ENCODE assay signal across 8 cellular contexts in the genomic region with DNA sequence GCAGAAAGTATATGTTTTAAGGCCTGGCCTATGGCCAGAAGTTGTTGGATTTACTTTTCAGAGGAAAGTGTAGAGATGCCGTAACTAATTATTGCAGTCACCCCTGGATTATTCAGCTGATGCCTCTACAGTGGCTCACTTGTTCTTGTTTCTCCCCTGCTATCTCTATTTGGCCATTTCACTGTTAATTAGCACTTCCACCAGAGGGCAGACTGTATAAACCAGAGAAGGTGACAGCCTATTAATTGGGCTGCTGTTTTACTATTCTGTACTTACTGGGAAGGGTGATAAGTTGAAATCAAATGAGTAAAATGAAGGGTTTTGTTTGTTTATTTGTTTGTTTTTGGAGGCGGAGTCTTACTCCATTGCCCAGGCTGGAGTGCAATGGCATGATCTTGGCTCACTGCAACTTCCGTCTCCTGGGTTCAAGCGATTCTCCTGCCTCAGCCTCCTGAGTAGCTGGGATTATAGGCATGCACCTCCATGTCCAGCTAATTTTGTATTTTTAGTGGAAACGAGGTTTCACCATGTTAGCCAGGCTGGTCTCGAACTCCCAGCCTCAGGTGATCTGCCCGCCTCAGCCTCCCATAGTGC.
DNase-seq lines count a peak whose midpoint lies in the region; ATAC-seq, FAIRE-seq and TF ChIP-seq lines count a peak whose summit lies in the region.

No MANE protein-coding gene starts in this region.

- in situ Hi-C loops in HepG2 (cut with HindIII; ENCODE audit: extremely low pct_ligation_motif_present, low pct_unique_long_range_greater_than_20kb), result no loop called here

- H3K36me3 ChIP-seq in adipocyte (ENCODE audit: control insufficient read depth, insufficient read depth, low read length, severe bottlenecking) (peaks cover 90% of the 10 kb centered on the region), HepG2 (replicated peaks in 1 of 2; ENCODE audit: control insufficient read depth in 1 of 2, insufficient read depth in 2 of 2, low read length in 2 of 2) (peaks cover 30 to 87% of the 10 kb centered on the region in 2 experiments)

- H3K4me2 ChIP-seq in HepG2 (ENCODE audit: low read depth, low read length), result no peak overlapping the region

- H4K20me1 ChIP-seq in HepG2 (ENCODE audit: insufficient read depth, low read length), result no peaks in the 10 kb centered on the region; the same call in 1 of the 2 replicates

- TF ChIP-seq CTCF in HL-60 (IDR thresholded peaks at IDR 0.05; ENCODE audit: insufficient read depth, low read length) (peak; percentile 56), HepG2 (CRISPR knock-in tag; IDR thresholded peaks at IDR 0.05) (peak; percentile 60)

- POLR2A ChIA-PET in HepG2 (lab: Yijun Ruan, JAX), result no interaction called here

- H3K27me3 ChIP-seq in HL-60 (ENCODE audit: insufficient read depth, poor library complexity, severe bottlenecking) (no peaks in the 10 kb centered on the region), adipocyte (replicated peaks; ENCODE audit: control insufficient read depth, insufficient read depth, low read length) (no peaks in the 10 kb centered on the region), HepG2 (ENCODE audit: control insufficient read depth in 1 of 2, insufficient read depth in 2 of 2, low read length in 2 of 2) (no peaks in the 10 kb centered on the region)

- peaks cover 7% of the 10 kb centered on the region for H3K4me1 ChIP-seq in adipocyte (ENCODE audit: control insufficient read depth, insufficient read depth, low read length)
- no peaks in the 10 kb centered on the region for H3K4me1 ChIP-seq in HepG2 (ENCODE audit: insufficient read depth, low read length)

- H2AFZ ChIP-seq in HepG2 (ENCODE audit: low read length), result no peak overlapping the region

- H3K9me3 Mint-ChIP-seq in activated naive CD4-positive, alpha-beta T cell treated with anti-CD3 and anti-CD28 coated beads, Interleukin-2, amount 50 U/mL, for 72 hours, result no peaks in the 10 kb centered on the region

- H3K9me3 ChIP-seq in adipocyte (ENCODE audit: control insufficient read depth, low read length) (no peaks in the 10 kb centered on the region), HepG2 (ENCODE audit: low read length) (no peaks in the 10 kb centered on the region)

- no peak overlapping the region for H3K27ac Mint-ChIP-seq in activated naive CD4-positive, alpha-beta T cell treated with anti-CD3 and anti-CD28 coated beads, Interleukin-2, amount 50 U/mL, for 72 hours

- no TSS peak for BruUV-seq in HepG2 (replicated peaks; lab: Mats Ljungman, UMichigan)

- WGBS in HepG2 (ENCODE audit: low lambda C conversion rate), result 98% methylated on average over 7 of the region's 7 CpGs

- H3K79me2 ChIP-seq in HepG2 (ENCODE audit: insufficient read depth, low read length), result no peaks in the 10 kb centered on the region

- H3K4me3 ChIP-seq in HL-60 (replicated peaks; ENCODE audit: insufficient read depth, low read length) (no peak overlapping the region), adipocyte (ENCODE audit: low read length) (no peak overlapping the region), HepG2 (replicated peaks in 1 of 3; ENCODE audit: insufficient read depth in 1 of 3, low read depth in 2 of 3, low read length in 3 of 3) (no peak overlapping the region)

- H3K27ac ChIP-seq in HL-60 (replicated peaks) (no peak overlapping the region), HepG2 (ENCODE audit: extremely low read length, insufficient read depth, low read length) (no peak overlapping the region)

- CTCF ChIA-PET in HepG2 (lab: Yijun Ruan, JAX; ENCODE audit: low intra/inter-chr PET ratio, low total read pairs), result interaction anchor here (1.1 to 1.5 kb wide), 2 partner anchors 20 to 96 kb away, joined by 3 to 4 read pairs; no protein-coding TSS in a partner anchor

- no peak for TF ChIP-seq EP300 in HepG2 (IDR thresholded peaks at IDR 0.05; ENCODE audit: low read depth in 2 of 2, low read length in 2 of 2)
- TF ChIP-seq EP300 in HepG2 (CRISPR knock-in tag; IDR thresholded peaks at IDR 0.05; ENCODE audit: borderline replicate concordance), result no peak

- intact Hi-C loops in HepG2 (cut with micrococcal nuclease; ENCODE audit: unreplicated experiment), result no loop called here

- peaks cover 6 to 10% of the 10 kb centered on the region in 2 donors for H3K36me3 Mint-ChIP-seq in activated naive CD4-positive, alpha-beta T cell treated with anti-CD3 and anti-CD28 coated beads, Interleukin-2, amount 50 U/mL, for 72 hours

- FAIRE-seq in HepG2 (lab: Jason Lieb, UNC), result no peak

- H3K9ac ChIP-seq in adipocyte (ENCODE audit: low read length), result no peak overlapping the region
- no peak overlapping the region for H3K9ac ChIP-seq in HepG2 (ENCODE audit: insufficient read depth, low read depth, low read length)

- no peak for TF ChIP-seq RAD21 in HepG2 (CRISPR knock-in tag; IDR thresholded peaks at IDR 0.05)

- DNase-seq in COR-L47 (lab: John Stamatoyannopoulos, UW) (peak; percentile 20), HL-60 (ENCODE audit: low read depth in 1 of 2, low spot score in 1 of 2) (peak; percentile 15 to 45), adipocyte (ENCODE audit: low read depth) (peak; percentile 24), HepG2 (ENCODE audit: low spot score) (peak; percentile 33), amygdala (lab: John Stamatoyannopoulos, UW) (no peak), NCI-H2081 treated with DMSO at 0.1 percent for 48 hours (lab: John Stamatoyannopoulos, UW) (no peak)
- no peak for DNase-seq in activated CD8-positive, alpha-beta memory T cell treated with anti-CD3 and anti-CD28 coated beads, Interleukin-2, amount 50 U/mL, for 4 hours
- DNase-seq in activated naive CD4-positive, alpha-beta T cell treated with anti-CD3 and anti-CD28 coated beads, Interleukin-2, amount 50 U/mL, for 72 hours (ENCODE audit: low spot score in 2 of 2), result no peak

- peak; percentile 78 for ATAC-seq in HepG2
- ATAC-seq in activated naive CD4-positive, alpha-beta T cell treated with anti-CD3 and anti-CD28 coated beads, Interleukin-2, amount 50 U/mL, for 72 hours, result no peak

- TF ChIP-seq POLR2A in HepG2 (IDR thresholded peaks at IDR 0.05; ENCODE audit: insufficient read depth in 1 of 2, low read depth in 2 of 2, low read length in 2 of 2), result no peak

TF ChIP-seq in HepG2, 621 proteins besides CTCF, POLR2A, EP300 and RAD21:
- no peak for TF ChIP-seq HDAC1 (CRISPR knock-in tag; IDR thresholded peaks at IDR 0.05)
- TF ChIP-seq MIXL1 (CRISPR knock-in tag; IDR thresholded peaks at IDR 0.05), result peak; percentile 99
- TF ChIP-seq STAG1 (CRISPR knock-in tag; IDR thresholded peaks at IDR 0.05), result peak; percentile 22

Comparison
In these comparisons a context has a peak if more than half of its experiments do, and no peak if none do; other contexts are left out.
1. DNase-seq: peak in COR-L47 (single experiment), HL-60 (2 of 2), adipocyte (single experiment) and HepG2 (single experiment); none in activated CD8-positive, alpha-beta memory T cell treated with anti-CD3 and anti-CD28 coated beads, Interleukin-2, amount 50 U/mL, for 4 hours (single experiment), activated naive CD4-positive, alpha-beta T cell treated with anti-CD3 and anti-CD28 coated beads, Interleukin-2, amount 50 U/mL, for 72 hours (0 of 2), amygdala (0 of 56) and NCI-H2081 treated with DMSO at 0.1 percent for 48 hours (single experiment).